In the genomic region with DNA sequence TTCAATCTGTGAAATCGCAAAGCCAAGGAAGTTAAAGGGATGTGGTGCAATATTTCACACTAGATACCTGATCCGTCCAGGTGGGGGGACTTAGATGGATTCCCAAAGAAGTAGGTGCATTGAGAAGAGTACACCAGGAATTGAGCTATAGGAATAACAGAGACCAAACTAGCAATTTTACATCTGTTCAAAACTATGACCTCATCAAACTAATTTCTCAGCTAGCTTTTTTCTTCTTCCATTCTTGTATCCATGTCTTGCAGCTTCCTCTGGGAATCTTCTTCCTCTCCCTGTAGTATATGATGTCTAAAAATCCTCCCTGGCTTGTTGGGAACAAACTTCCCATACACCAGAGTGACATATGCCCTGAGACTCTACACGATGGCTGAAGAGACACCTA, we compare ENCODE assay signal across 19 cellular contexts. TPM values are rescaled to one million over a fixed set of nuclear protein-coding genes. Genes with fewer than 3 reads are reported as not detected.
DNase-seq lines count a peak whose midpoint lies in the region; ATAC-seq, FAIRE-seq and TF ChIP-seq lines count a peak whose summit lies in the region.
"Had no signal": no experiment of that assay in that cellular context is flagged by ENCODE, and none has a peak within 500 bp of the region (broad histone marks: within the 10 kb centered on the region; RNA-seq: fewer than 3 reads in every experiment).

No MANE protein-coding gene starts in this region.

- no peak for DNase-seq in activated CD4-positive, alpha-beta T cell treated with anti-CD3 and anti-CD28 coated beads, Interleukin-2, amount 10 ng/mL, durations not matched to agents 7 days and 5 days
- DNase-seq in activated CD4-positive, alpha-beta T cell treated with anti-CD3 and anti-CD28 coated beads for 48 hours, result no peak
- DNase-seq in GM12878 (ENCODE audit: low read depth, low spot score) (no peak), nephron progenitor cell (no peak), COLO829 (ENCODE audit: low spot score) (no peak), prostate gland (ENCODE audit: low spot score) (no peak), DMS53 (lab: John Stamatoyannopoulos, UW) (no peak)
- DNase-seq: DMS 273 treated with DMSO at 0.1 percent for 48 hours, GOT3, IMR-90, Kasumi-1, MM.1S, NCI-H1092 treated with DMSO at 0.1 percent for 48 hours, NCI-H2081 treated with DMSO at 0.1 percent for 48 hours, NCI-H510A, NCI-H774 had no signal

- peaks cover 34% of the 10 kb centered on the region for H3K4me1 Mint-ChIP-seq in activated CD4-positive, alpha-beta T cell treated with anti-CD3 and anti-CD28 coated beads, Interleukin-2, amount 10 ng/mL, durations not matched to agents 7 days and 5 days
- peaks cover 48% of the 10 kb centered on the region for H3K4me1 Mint-ChIP-seq in nephron progenitor cell

- in situ Hi-C loops in GM12878 (cut with MboI), result no loop called here

- RAD21 ChIA-PET in GM12878 (lab: Charles Lee; ENCODE audit: unreplicated experiment), result interaction anchor here (1.0 to 4.7 kb wide), 7 partner anchors 9 to 51 kb away, joined by 3 to 32 read pairs (median 9); a partner anchor contains a TSS

- SMC1A ChIA-PET in GM12878 (lab: Charles Lee; ENCODE audit: uncharacterized antibody, unreplicated experiment), result interaction anchor here (0.5 to 4.8 kb wide), 19 partner anchors 8 to 152 kb away, joined by 3 to 32 read pairs (median 4); a partner anchor contains a TSS

- no peak for TF ChIP-seq RAD21 in GM12878 (IDR thresholded peaks at IDR 0.05; ENCODE audit: insufficient read depth, low read depth, low read length)

- no peak overlapping the region for H3K4me3 Mint-ChIP-seq in activated CD4-positive, alpha-beta T cell treated with anti-CD3 and anti-CD28 coated beads, Interleukin-2, amount 10 ng/mL, durations not matched to agents 7 days and 5 days
- H3K4me3 Mint-ChIP-seq in nephron progenitor cell, result peak overlapping the region; percentile 6

- POLR2A ChIA-PET in activated CD4-positive, alpha-beta T cell treated with anti-CD3 and anti-CD28 coated beads, Interleukin-2, amount 10 ng/mL, durations not matched to agents 7 days and 5 days (lab: Charles Lee), result no interaction called here
- POLR2A ChIA-PET in GM12878 (lab: Charles Lee), result interaction anchor here (0.6 to 2.7 kb wide), 6 partner anchors 12 to 362 kb away, joined by 3 to 11 read pairs (median 5); a partner anchor contains a TSS

- H4K20me1 ChIP-seq in GM12878 (ENCODE audit: control insufficient read depth, insufficient read depth), result no peaks in the 10 kb centered on the region
- H4K20me1 ChIP-seq: BLaER1 treated with 17β-estradiol and CSF1 and Interleukin-3, amounts not matched to agents 10 nM and 100 nM had no signal

- no TSS peak for BruUV-seq in GM12878 (replicated peaks; lab: Mats Ljungman, UMichigan)

- H3K9ac ChIP-seq in HUES48 (ENCODE audit: low read depth, low read length) (no peak overlapping the region), GM12878 (ENCODE audit: control insufficient read depth, insufficient read depth, low read length) (no peak overlapping the region)
- H3K9ac ChIP-seq: BLaER1 treated with 17β-estradiol and CSF1 and Interleukin-3, amounts not matched to agents 10 nM and 100 nM had no signal

- no peak overlapping the region for H2AFZ ChIP-seq in GM12878 (ENCODE audit: control insufficient read depth, low read depth, low read length)

- peak overlapping the region; percentile 91 for H3K27ac Mint-ChIP-seq in activated CD4-positive, alpha-beta T cell treated with anti-CD3 and anti-CD28 coated beads, Interleukin-2, amount 10 ng/mL, durations not matched to agents 7 days and 5 days
- peak overlapping the region; percentile 54 for H3K27ac Mint-ChIP-seq in nephron progenitor cell

- H3K36me3 Mint-ChIP-seq in activated CD4-positive, alpha-beta T cell treated with anti-CD3 and anti-CD28 coated beads, Interleukin-2, amount 10 ng/mL, durations not matched to agents 7 days and 5 days (ENCODE audit: low read depth), result no peaks in the 10 kb centered on the region
- H3K36me3 Mint-ChIP-seq in nephron progenitor cell (ENCODE audit: low read depth), result peaks cover 19% of the 10 kb centered on the region

- peaks cover 5% of the 10 kb centered on the region for H3K9me3 Mint-ChIP-seq in activated CD4-positive, alpha-beta T cell treated with anti-CD3 and anti-CD28 coated beads, Interleukin-2, amount 10 ng/mL, durations not matched to agents 7 days and 5 days
- H3K9me3 Mint-ChIP-seq in nephron progenitor cell, result peaks cover 15% of the 10 kb centered on the region

- H3K27ac ChIP-seq in HUES48 (ENCODE audit: low read depth, low read length) (peak overlapping the region; percentile 64), GM12878 (ENCODE audit: control insufficient read depth, insufficient read depth) (no peak overlapping the region), prostate gland (no peak overlapping the region)
- H3K27ac ChIP-seq: BLaER1 treated with 17β-estradiol and CSF1 and Interleukin-3, amounts not matched to agents 10 nM and 100 nM had no signal

- FAIRE-seq in GM12878 (lab: Jason Lieb, UNC), result no peak
- FAIRE-seq: A204.1 had no signal

- intact Hi-C loops in GM12878 (cut with micrococcal nuclease; ENCODE audit: unreplicated experiment) (no loop called here), prostate gland (cut with DNase I) (no loop called here)

- no peak for ATAC-seq in GM12878

- H3K27me3 ChIP-seq in HUES48 (ENCODE audit: control insufficient read depth, insufficient read depth, low read length), result no peaks in the 10 kb centered on the region
- no peaks in the 10 kb centered on the region; a peak in 1 of 4 replicates for H3K27me3 ChIP-seq in GM12878 (replicated peaks in 1 of 2; ENCODE audit: control insufficient read depth in 2 of 2, insufficient read depth in 2 of 2, low read length in 1 of 2)
- no peaks in the 10 kb centered on the region for H3K27me3 ChIP-seq in prostate gland (replicated peaks; ENCODE audit: insufficient read depth)

- no peak overlapping the region for H3K4me2 ChIP-seq in GM12878 (ENCODE audit: control insufficient read depth, insufficient read depth)
- H3K4me2 ChIP-seq: BLaER1 treated with 17β-estradiol and CSF1 and Interleukin-3, amounts not matched to agents 10 nM and 100 nM had no signal

- CTCF ChIA-PET in activated CD4-positive, alpha-beta T cell treated with anti-CD3 and anti-CD28 coated beads, Interleukin-2, amount 10 ng/mL, durations not matched to agents 7 days and 5 days (lab: Charles Lee), result no interaction called here
- CTCF ChIA-PET in GM12878 (lab: Yijun Ruan, JAX), result interaction anchor here (0.8 to 3.7 kb wide), 9 partner anchors 9 to 51 kb away, joined by 3 to 14 read pairs (median 5); a partner anchor contains a TSS

- H3K36me3 ChIP-seq in HUES48 (ENCODE audit: control insufficient read depth, insufficient read depth, low read length), result no peaks in the 10 kb centered on the region
- H3K36me3 ChIP-seq in GM12878 (ENCODE audit: control insufficient read depth in 2 of 2, insufficient read depth in 2 of 2, low read length in 1 of 2), result no peaks in the 10 kb centered on the region
- H3K36me3 ChIP-seq in prostate gland, result no peaks in the 10 kb centered on the region
- H3K36me3 ChIP-seq: BLaER1 treated with 17β-estradiol and CSF1 and Interleukin-3, amounts not matched to agents 10 nM and 100 nM had no signal

- no peaks in the 10 kb centered on the region for H3K79me2 ChIP-seq in GM12878 (ENCODE audit: control insufficient read depth, insufficient read depth, low read length)

- no peak overlapping the region for H3K4me3 ChIP-seq in HUES48 (ENCODE audit: low read depth, low read length)
- no peak overlapping the region for H3K4me3 ChIP-seq in GM12878
- H3K4me3 ChIP-seq in prostate gland, result no peak overlapping the region
- H3K4me3 ChIP-seq: BLaER1 treated with 17β-estradiol and CSF1 and Interleukin-3, amounts not matched to agents 10 nM and 100 nM had no signal

- H3K27me3 Mint-ChIP-seq in activated CD4-positive, alpha-beta T cell treated with anti-CD3 and anti-CD28 coated beads, Interleukin-2, amount 10 ng/mL, durations not matched to agents 7 days and 5 days, result no peaks in the 10 kb centered on the region
- peaks cover 6% of the 10 kb centered on the region for H3K27me3 Mint-ChIP-seq in nephron progenitor cell (ENCODE audit: low read depth, poor library complexity)

- TF ChIP-seq CTCF in GM12878 (IDR thresholded peaks at IDR 0.05 in 2 of 3, conservative IDR thresholded peaks at IDR 0.05 in 1 of 3; ENCODE audit: control insufficient read depth in 2 of 3, extremely low read depth in 1 of 3, insufficient read depth in 1 of 3, low read depth in 3 of 3, low read length in 3 of 3) (no peak), nephron progenitor cell (IDR thresholded peaks at IDR 0.05) (no peak), prostate gland (IDR thresholded peaks at IDR 0.05) (no peak)

- TF ChIP-seq EP300 in GM12878 (IDR thresholded peaks at IDR 0.05; ENCODE audit: borderline replicate concordance in 1 of 2, control insufficient read depth in 1 of 2, low read depth in 2 of 2, low read length in 2 of 2), result no peak

- WGBS in GM12878 (ENCODE audit: insufficient coverage, insufficient replicate concordance, low lambda C conversion rate, missing lambda C conversion rate), result 30% methylated on average over 3 of the region's 3 CpGs
- 81% methylated on average over 3 of the region's 3 CpGs for WGBS in prostate gland

- H3K9me3 ChIP-seq in HUES48 (ENCODE audit: control insufficient read depth, insufficient read depth, low read length), result no peaks in the 10 kb centered on the region
- no peaks in the 10 kb centered on the region; the same call in 2 of the 3 replicates for H3K9me3 ChIP-seq in GM12878 (replicated peaks; ENCODE audit: control insufficient read depth, insufficient read depth, low read length)
- H3K9me3 ChIP-seq in prostate gland, result no peaks in the 10 kb centered on the region

- TF ChIP-seq POLR2A in GM12878 (IDR thresholded peaks at IDR 0.05; ENCODE audit: low read depth, low read length) (no peak), prostate gland (IDR thresholded peaks at IDR 0.05) (no peak)

- H3K4me1 ChIP-seq in HUES48 (ENCODE audit: control insufficient read depth, insufficient read depth, low read length) (peaks cover 5% of the 10 kb centered on the region), GM12878 (ENCODE audit: control insufficient read depth, insufficient read depth, low read length) (peaks cover 12% of the 10 kb centered on the region), prostate gland (replicated peaks) (no peaks in the 10 kb centered on the region)

RNA-seq across cellular contexts. Expression of a gene that starts 51.0 kb away (rescaled TPM):
- total RNA-seq in activated CD4-positive, alpha-beta T cell treated with anti-CD3 and anti-CD28 coated beads, Interleukin-2, amount 10 ng/mL, durations not matched to agents 7 days and 5 days, result 1 to 10 TPM; 2.0 to 2.6 TPM
- 224 and 251 TPM in 2 replicates for total RNA-seq in GM12878 (2013; cell fraction: nucleolus; rRNA removed)
- total RNA-seq in GM12878 (2014; rRNA removed) (58.5 and 70.0 TPM in 2 replicates), GM12878 (2014; rRNA removed; fragmentation: Illumina TruSeq; extraction: Trizol) (69.4 and 74.7 TPM in 2 replicates), GM12878 (2021) (58.9 and 61.2 TPM in 2 replicates), prostate gland (10 to 100 TPM; 24.6 to 61.2 TPM)
- 0.70 TPM for polyA plus RNA-seq in GM12878 (2011; ENCODE audit: low read depth)
- polyA plus RNA-seq in GM12878 (2011; rRNA removed) (22.6 and 29.0 TPM in 2 replicates), GM12878 (2014; fragmentation: Illumina TruSeq; extraction: Trizol) (50.5 and 63.8 TPM in 2 replicates), GM12878 (2014; fragmentation: Nextera tagmentation; extraction: Ambion mirVana) (1 to 10 TPM; 8.5 to 9.3 TPM), GM12878 (2014; rRNA removed) (28.2 and 33.5 TPM in 2 replicates), GM12878 (2016; fragmentation: Nextera tagmentation; extraction: Ambion mirVana) (10 to 100 TPM; 30.5 to 34.3 TPM)
- 12.1 and 14.9 TPM in 2 replicates for polyA plus RNA-seq in GM12878 (2011; cell fraction: cytosol; rRNA removed)
- polyA plus RNA-seq in GM12878 (2011; cell fraction: nucleus; rRNA removed), result 26.2 and 31.1 TPM in 2 replicates
- 1.2 and 1.3 TPM in 2 replicates for polyA plus RNA-seq in GM12878 (2012)
- 52.3 and 66.6 TPM in 2 replicates for polyA minus RNA-seq in GM12878 (2011; rRNA and poly(A)+ RNA removed)
- polyA minus RNA-seq in GM12878 (2011; cell fraction: cytosol; rRNA and poly(A)+ RNA removed), result 14.9 and 16.0 TPM in 2 replicates
- polyA minus RNA-seq in GM12878 (2011; cell fraction: nucleus; rRNA and poly(A)+ RNA removed), result 65.9 and 110 TPM in 2 replicates

Comparison
In these comparisons a context has a peak if more than half of its experiments do, and no peak if none do; other contexts are left out.
1. RNA of a gene that starts 51.0 kb away (total RNA-seq): 24.6 to 61.2 TPM in prostate gland and 58.5 to 251 TPM in GM12878; 2.0 to 2.6 TPM in activated CD4-positive, alpha-beta T cell treated with anti-CD3 and anti-CD28 coated beads, Interleukin-2, amount 10 ng/mL, durations not matched to agents 7 days and 5 days; every median in the first group is over 4 times any median in the second.